30 cellular contexts compared by ENCODE assay signal in genomic region chr6:95905132-95905531, GRCh38.
"Had no signal": no experiment of that assay in that cellular context is flagged by ENCODE, and none has a peak within 500 bp of the region (broad histone marks: within the 10 kb centered on the region; RNA-seq: fewer than 3 reads in every experiment).

No MANE protein-coding gene starts in this region.

- H3K9me3 Mint-ChIP-seq: neural progenitor cell had no signal

- DNase-seq: naive thymus-derived CD4-positive, alpha-beta T cell; natural killer cell; pancreas; posterior cingulate gyrus; psoas muscle; right cardiac atrium; spleen; stimulated activated CD4-positive, alpha-beta T cell treated with anti-CD3 and anti-CD28 coated beads, Interleukin-12 subunit alpha, Interleukin-12 subunit beta, amount 100 ng/mL, for 4 hours; stimulated activated CD4-positive, alpha-beta T cell treated with anti-CD3 and anti-CD28 coated beads, Interleukin-1b, Interleukin-23, amount 100 ng/mL, for 48 hours; stimulated activated CD4-positive, alpha-beta T cell treated with anti-CD3 and anti-CD28 coated beads, Interleukin-4, amount 100 ng/mL, for 1 hour; stimulated activated CD4-positive, alpha-beta T cell treated with anti-CD3 and anti-CD28 coated beads, Interleukin-4, amount 100 ng/mL, for 4 hours; stimulated activated CD8-positive, alpha-beta memory T cell treated with anti-CD3 and anti-CD28 coated beads, Interleukin-4, amount 100 ng/mL, for 48 hours; stimulated activated naive CD4-positive, alpha-beta T cell; stimulated activated naive CD8-positive, alpha-beta T cell treated with anti-CD3 and anti-CD28 coated beads, Interleukin-15, amount 100 ng/mL, for 72 hours; stimulated activated naive CD8-positive, alpha-beta T cell treated with anti-CD3 and anti-CD28 coated beads, Interleukin-15, Interleukin-2, amounts not matched to agents 100 U/mL and 50 U/mL, for 24 hours; substantia nigra; testis; tibial artery; transverse colon; upper lobe of right lung; uterus had no signal

- H3K27me3 Mint-ChIP-seq: naive thymus-derived CD4-positive, alpha-beta T cell; progenitor cell of endocrine pancreas; stimulated activated memory B cell treated with anti-CD40 and anti-IgM and Interleukin-4, amounts not matched to agents 10 μg/mL and 1 μg/mL and 100 μg/mL, for 72 hours; stimulated activated naive CD8-positive, alpha-beta T cell treated with anti-CD3 and anti-CD28 coated beads, Interleukin-15, amount 100 ng/mL, for 72 hours; type B pancreatic cell had no signal

- H3K4me2 ChIP-seq: neural progenitor cell, smooth muscle cell had no signal

- H2AFZ ChIP-seq: neural progenitor cell had no signal

- H3K4me3 ChIP-seq: neural progenitor cell, pancreas, psoas muscle, skin epidermis, smooth muscle cell, spleen, suprapubic skin, testis, tibial artery, transverse colon, upper lobe of right lung, uterus had no signal

- H3K27ac ChIP-seq: neural progenitor cell, pancreas, psoas muscle, skin epidermis, spleen, suprapubic skin, testis, tibial artery, transverse colon, upper lobe of right lung, uterus had no signal

- FAIRE-seq: pancreas had no signal

- H3K9me3 ChIP-seq: suprapubic skin, testis, tibial artery, transverse colon, upper lobe of right lung, uterus had no signal

- H3K9ac ChIP-seq: neural progenitor cell had no signal

- H3K4me3 Mint-ChIP-seq: naive thymus-derived CD4-positive, alpha-beta T cell; natural killer cell; nephron; neural progenitor cell; stimulated activated memory B cell treated with anti-CD40 and anti-IgM and Interleukin-4, amounts not matched to agents 10 μg/mL and 1 μg/mL and 100 μg/mL, for 72 hours; stimulated activated naive CD8-positive, alpha-beta T cell treated with anti-CD3 and anti-CD28 coated beads, Interleukin-15, amount 100 ng/mL, for 72 hours; type B pancreatic cell had no signal

- H3K36me3 Mint-ChIP-seq: naive thymus-derived CD4-positive, alpha-beta T cell; neural progenitor cell; stimulated activated memory B cell treated with anti-CD40 and anti-IgM and Interleukin-4, amounts not matched to agents 10 μg/mL and 1 μg/mL and 100 μg/mL, for 72 hours; type B pancreatic cell had no signal

- ATAC-seq: naive thymus-derived CD4-positive, alpha-beta T cell; natural killer cell; pancreas; psoas muscle; right cardiac atrium; sciatic nerve; stimulated activated memory B cell treated with anti-CD40 and anti-IgM and Interleukin-4, amounts not matched to agents 10 μg/mL and 1 μg/mL and 100 μg/mL, for 72 hours; stimulated activated naive CD8-positive, alpha-beta T cell treated with anti-CD3 and anti-CD28 coated beads, Interleukin-15, amount 100 ng/mL, for 72 hours; stimulated activated naive CD8-positive, alpha-beta T cell treated with anti-CD3 and anti-CD28 coated beads, Interleukin-15, Interleukin-2, amounts not matched to agents 100 U/mL and 50 U/mL, for 24 hours; upper lobe of right lung had no signal

- H3K27ac Mint-ChIP-seq: naive thymus-derived CD4-positive, alpha-beta T cell; natural killer cell; nephron; neural progenitor cell; progenitor cell of endocrine pancreas; stimulated activated memory B cell treated with anti-CD40 and anti-IgM and Interleukin-4, amounts not matched to agents 10 μg/mL and 1 μg/mL and 100 μg/mL, for 72 hours; stimulated activated naive CD8-positive, alpha-beta T cell treated with anti-CD3 and anti-CD28 coated beads, Interleukin-15, amount 100 ng/mL, for 72 hours; type B pancreatic cell had no signal

- H3K36me3 ChIP-seq: neural progenitor cell, pancreas, spleen, suprapubic skin, tibial artery, transverse colon, upper lobe of right lung, uterus had no signal

- H3K27me3 ChIP-seq: neural progenitor cell, pancreas, spleen, suprapubic skin, testis, tibial artery, transverse colon, upper lobe of right lung, uterus had no signal

- H3K4me1 ChIP-seq: neural progenitor cell, pancreas, psoas muscle, spleen, suprapubic skin, testis, tibial artery, transverse colon, upper lobe of right lung, uterus had no signal

- H3K4me1 Mint-ChIP-seq: naive thymus-derived CD4-positive, alpha-beta T cell; natural killer cell; nephron; neural progenitor cell; stimulated activated memory B cell treated with anti-CD40 and anti-IgM and Interleukin-4, amounts not matched to agents 10 μg/mL and 1 μg/mL and 100 μg/mL, for 72 hours; stimulated activated naive CD8-positive, alpha-beta T cell treated with anti-CD3 and anti-CD28 coated beads, Interleukin-15, amount 100 ng/mL, for 72 hours had no signal
